6 cellular contexts compared by ENCODE assay signal in the genomic region with DNA sequence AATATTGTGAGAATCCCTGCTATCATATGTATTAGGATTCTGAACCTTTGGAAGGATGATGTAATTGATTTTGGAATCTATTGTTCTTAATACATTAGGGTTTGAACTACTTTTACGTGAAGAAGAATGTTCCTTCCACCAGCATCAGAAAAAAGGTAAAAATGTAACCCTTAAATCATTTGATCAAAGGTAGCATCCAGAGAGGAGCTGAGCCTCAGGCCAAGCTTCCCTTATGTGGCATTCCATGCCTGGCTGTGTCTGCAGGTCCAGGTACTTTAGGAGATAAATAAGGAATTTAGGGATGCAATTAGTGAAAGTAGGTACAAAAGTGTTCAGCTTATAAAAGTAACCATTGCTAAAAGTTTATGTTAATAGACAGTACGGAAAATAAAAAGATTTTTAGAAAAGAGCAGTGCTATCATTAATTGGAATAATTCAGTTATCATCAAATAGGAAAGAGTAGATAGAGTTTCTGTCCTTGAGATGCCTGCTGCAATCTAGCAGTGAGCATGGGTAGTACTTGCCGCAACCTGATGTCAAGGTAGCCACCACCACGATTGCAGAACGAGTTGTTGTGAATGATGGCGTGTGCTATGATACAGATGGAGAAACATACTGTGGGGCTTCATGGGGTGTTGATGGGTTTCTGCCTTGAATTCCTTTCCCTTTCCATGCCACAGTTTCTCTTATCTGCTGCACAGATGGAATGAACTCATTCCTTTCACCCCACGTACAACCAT.
"Had no signal": no experiment of that assay in that cellular context is flagged by ENCODE, and none has a peak within 500 bp of the region (broad histone marks: within the 10 kb centered on the region; RNA-seq: fewer than 3 reads in every experiment).

No MANE protein-coding gene starts in this region.

- H3K4me1 ChIP-seq: HAP-1 had no signal

- H3K36me3 ChIP-seq: HAP-1 had no signal

- H2AFZ ChIP-seq: GM23248 had no signal

- H3K9me3 ChIP-seq: HAP-1 had no signal

- H3K9ac ChIP-seq: GM23248 had no signal

- DNase-seq: GM23248, GOT3, H7, IMR-90 had no signal

- H3K27ac ChIP-seq: GM23248 had no signal

- H3K4me3 ChIP-seq: GM23248, HAP-1, K562 had no signal
